29 cellular contexts compared by ENCODE assay signal in the genomic region with DNA sequence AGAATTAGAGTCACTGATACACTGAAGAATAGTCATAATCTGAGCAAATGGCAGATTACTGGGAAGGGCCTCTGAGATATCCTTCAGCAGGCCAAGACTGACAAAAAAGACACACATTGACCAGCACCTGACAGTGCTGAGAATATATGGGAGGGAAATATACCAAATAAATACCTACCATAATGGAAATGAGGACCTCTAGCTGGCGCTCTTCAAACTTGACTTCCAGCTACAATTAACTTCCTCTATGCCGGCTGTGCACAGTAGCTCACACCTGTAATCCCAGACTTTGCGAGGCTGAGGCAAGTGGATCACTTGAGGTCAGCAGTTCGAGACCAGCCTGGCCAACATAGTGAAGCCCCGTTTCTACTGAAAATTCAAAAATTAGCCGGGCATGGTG.
"Had no signal": no experiment of that assay in that cellular context is flagged by ENCODE, and none has a peak within 500 bp of the region (broad histone marks: within the 10 kb centered on the region; RNA-seq: fewer than 3 reads in every experiment).

No MANE protein-coding gene starts in this region.

- FAIRE-seq: small intestine, urothelium cell line had no signal

- H3K36me3 ChIP-seq: neutrophil, right lobe of liver, sigmoid colon, stomach, thoracic aorta, thyroid gland, tibial nerve, upper lobe of left lung, vagina had no signal

- H3K27ac ChIP-seq: neutrophil, parathyroid adenoma, psoas muscle, right lobe of liver, sigmoid colon, stomach, thoracic aorta, thyroid gland, tibial nerve, upper lobe of left lung, vagina had no signal

- H3K79me2 ChIP-seq: parathyroid adenoma had no signal

- H3K36me3 Mint-ChIP-seq: natural killer cell treated with Interleukin-12 subunit alpha and Interleukin-12 subunit beta and Interleukin-15 and Interleukin-18, amount 100 ng/mL, for 72 hours; stimulated activated effector memory CD8-positive, alpha-beta T cell treated with anti-CD3 and anti-CD28 coated beads, Interleukin-12 subunit alpha, Interleukin-12 subunit beta, amount 100 ng/mL, for 72 hours; stimulated activated naive B cell treated with anti-CD40 and anti-IgM and Interleukin-4, amounts not matched to agents 10 μg/mL and 1 μg/mL and 100 μg/mL, for 72 hours had no signal

- H3K9me3 Mint-ChIP-seq: natural killer cell treated with Interleukin-12 subunit alpha and Interleukin-12 subunit beta and Interleukin-15 and Interleukin-18, amount 100 ng/mL, for 72 hours; nephron progenitor cell; neural crest cell; stimulated activated naive B cell treated with anti-CD40 and anti-IgM and Interleukin-4, amounts not matched to agents 10 μg/mL and 1 μg/mL and 100 μg/mL, for 72 hours; stimulated activated naive CD8-positive, alpha-beta T cell treated with anti-CD3 and anti-CD28 coated beads, Interleukin-15, Interleukin-2, amounts not matched to agents 100 ng/mL and 50 ng/mL, for 24 hours had no signal

- H3K27ac Mint-ChIP-seq: natural killer cell treated with Interleukin-12 subunit alpha and Interleukin-12 subunit beta and Interleukin-15 and Interleukin-18, amount 100 ng/mL, for 72 hours; nephron progenitor cell; progenitor cell of endocrine pancreas; stimulated activated effector memory CD8-positive, alpha-beta T cell treated with anti-CD3 and anti-CD28 coated beads, Interleukin-12 subunit alpha, Interleukin-12 subunit beta, amount 100 ng/mL, for 72 hours; stimulated activated naive B cell treated with anti-CD40 and anti-IgM and Interleukin-4, amounts not matched to agents 10 μg/mL and 1 μg/mL and 100 μg/mL, for 72 hours; stimulated activated naive CD8-positive, alpha-beta T cell treated with anti-CD3 and anti-CD28 coated beads, Interleukin-15, Interleukin-2, amounts not matched to agents 100 ng/mL and 50 ng/mL, for 24 hours had no signal

- DNase-seq: nephron progenitor cell; nucleus accumbens; posterior cingulate gyrus; psoas muscle; right cardiac atrium; right lobe of liver; sigmoid colon; small intestine; stimulated activated CD4-positive, alpha-beta T cell treated with anti-CD3 and anti-CD28 coated beads, Interleukin-15, amount 100 ng/mL, for 24 hours; stimulated activated CD4-positive, alpha-beta T cell treated with anti-CD3 and anti-CD28 coated beads, Interleukin-2, amount 100 ng/mL, for 24 hours; stimulated activated CD4-positive, alpha-beta T cell treated with anti-CD3 and anti-CD28 coated beads, Interleukin-2, amount 100 ng/mL, for 48 hours; stimulated activated CD4-positive, alpha-beta T cell treated with anti-CD3 and anti-CD28 coated beads, Interleukin-4, amount 100 ng/mL, for 24 hours; stimulated activated naive B cell treated with anti-CD40 and anti-IgM and Interleukin-4, amounts not matched to agents 10 μg/mL and 1 μg/mL and 100 μg/mL, for 72 hours; stimulated activated naive CD4-positive, alpha-beta T cell treated with Interleukin-2 at 50 U/mL for 16 hours; stomach; thyroid gland; trophoblast cell; upper lobe of left lung had no signal

- H3K27me3 ChIP-seq: neutrophil, right lobe of liver, sigmoid colon, stomach, thyroid gland, tibial nerve, upper lobe of left lung, vagina had no signal

- H3K9me3 ChIP-seq: neutrophil, psoas muscle, right lobe of liver, sigmoid colon, stomach, thoracic aorta, thyroid gland, upper lobe of left lung, vagina had no signal

- H3K4me1 Mint-ChIP-seq: nephron progenitor cell; neural crest cell; stimulated activated effector memory CD8-positive, alpha-beta T cell treated with anti-CD3 and anti-CD28 coated beads, Interleukin-12 subunit alpha, Interleukin-12 subunit beta, amount 100 ng/mL, for 72 hours had no signal

- H3K4me3 Mint-ChIP-seq: natural killer cell treated with Interleukin-12 subunit alpha and Interleukin-12 subunit beta and Interleukin-15 and Interleukin-18, amount 100 ng/mL, for 72 hours; nephron progenitor cell; neural crest cell; stimulated activated effector memory CD8-positive, alpha-beta T cell treated with anti-CD3 and anti-CD28 coated beads, Interleukin-12 subunit alpha, Interleukin-12 subunit beta, amount 100 ng/mL, for 72 hours; stimulated activated naive B cell treated with anti-CD40 and anti-IgM and Interleukin-4, amounts not matched to agents 10 μg/mL and 1 μg/mL and 100 μg/mL, for 72 hours; stimulated activated naive CD8-positive, alpha-beta T cell treated with anti-CD3 and anti-CD28 coated beads, Interleukin-15, Interleukin-2, amounts not matched to agents 100 ng/mL and 50 ng/mL, for 24 hours had no signal

- H3K27me3 Mint-ChIP-seq: natural killer cell treated with Interleukin-12 subunit alpha and Interleukin-12 subunit beta and Interleukin-15 and Interleukin-18, amount 100 ng/mL, for 72 hours; stimulated activated naive B cell treated with anti-CD40 and anti-IgM and Interleukin-4, amounts not matched to agents 10 μg/mL and 1 μg/mL and 100 μg/mL, for 72 hours; stimulated activated naive CD8-positive, alpha-beta T cell treated with anti-CD3 and anti-CD28 coated beads, Interleukin-15, Interleukin-2, amounts not matched to agents 100 ng/mL and 50 ng/mL, for 24 hours had no signal

- H2AFZ ChIP-seq: parathyroid adenoma had no signal

- H3K9ac ChIP-seq: parathyroid adenoma had no signal

- H3K4me1 ChIP-seq: parathyroid adenoma, psoas muscle, right lobe of liver, sigmoid colon, stomach, thyroid gland, tibial nerve, upper lobe of left lung, vagina had no signal

- ATAC-seq: natural killer cell treated with Interleukin-12 subunit alpha and Interleukin-12 subunit beta and Interleukin-15 and Interleukin-18, amount 100 ng/mL, for 72 hours; psoas muscle; right cardiac atrium; right lobe of liver; stimulated activated effector memory CD8-positive, alpha-beta T cell treated with anti-CD3 and anti-CD28 coated beads, Interleukin-12 subunit alpha, Interleukin-12 subunit beta, amount 100 ng/mL, for 72 hours; stimulated activated naive B cell treated with anti-CD40 and anti-IgM and Interleukin-4, amounts not matched to agents 10 μg/mL and 1 μg/mL and 100 μg/mL, for 72 hours had no signal

- H3K4me3 ChIP-seq: psoas muscle, right lobe of liver, sigmoid colon, stomach, thoracic aorta, thyroid gland, tibial nerve, upper lobe of left lung, vagina had no signal
